ENCODE assay signal across 1 cellular context in genomic region chr6:146635174-146635573, GRCh38.
TF ChIP-seq lines count a peak whose summit lies in the region.

No MANE protein-coding gene starts in this region.

TF ChIP-seq in SK-N-SH treated with all-trans-retinoic acid at 6 μM for 48 hours, 23 proteins besides CTCF, POLR2A, EP300 and RAD21 (continued from another document):
- TF ChIP-seq CREB5 (CRISPR knock-in tag; IDR thresholded peaks at IDR 0.05; ENCODE audit: low read depth) = 0 out of 2 replicates have a peak, but pooled peaks have one; percentile 33
- TF ChIP-seq ZFP3 (CRISPR knock-in tag; IDR thresholded peaks at IDR 0.05) = 0 out of 2 replicates have a peak, but pooled peaks have one; percentile 32
- no peak for TF ChIP-seq ZFP30 (CRISPR knock-in tag; IDR thresholded peaks at IDR 0.05)
- peak; percentile 95 for TF ChIP-seq ISL1 (CRISPR knock-in tag; IDR thresholded peaks at IDR 0.05)
- no peak for TF ChIP-seq ARNTL (CRISPR knock-in tag; IDR thresholded peaks at IDR 0.05; ENCODE audit: borderline replicate concordance, low read depth)
- no peak for TF ChIP-seq ZNF565 (CRISPR knock-in tag; conservative IDR thresholded peaks at IDR 0.05; ENCODE audit: low read depth)
- TF ChIP-seq ESRRG (CRISPR knock-in tag; IDR thresholded peaks at IDR 0.05) = 0 out of 2 replicates have a peak, but pooled peaks have one; percentile 47
- TF ChIP-seq ZNF8 (CRISPR knock-in tag; IDR thresholded peaks at IDR 0.05) = no peak
